Comparison of ENCODE assay signal across 38 cellular contexts in the genomic region with DNA sequence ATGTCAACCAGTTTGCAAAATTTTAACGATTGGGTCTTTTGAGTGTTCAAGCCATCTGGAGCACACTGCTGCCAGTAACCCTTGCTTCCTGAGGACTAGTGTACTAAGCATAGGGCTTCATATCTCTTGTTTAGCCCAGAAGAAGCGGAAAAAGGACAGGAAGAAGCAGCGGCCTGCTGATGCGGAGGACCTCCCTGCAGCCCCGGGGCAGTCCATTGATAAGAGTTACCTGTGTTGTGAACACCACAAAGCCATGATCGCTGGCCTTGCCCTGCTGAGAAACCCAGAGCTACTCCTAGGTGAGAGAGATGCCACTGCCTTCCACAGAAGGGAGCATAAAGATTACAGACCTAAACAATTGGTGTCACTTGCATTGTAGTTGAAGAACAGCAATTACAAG. TPM values are rescaled to one million over a fixed set of nuclear protein-coding genes. Genes with fewer than 3 reads are reported as not detected.
"Had no signal": no experiment of that assay in that cellular context is flagged by ENCODE, and none has a peak within 500 bp of the region (broad histone marks: within the 10 kb centered on the region; RNA-seq: fewer than 3 reads in every experiment).

No MANE protein-coding gene starts in this region.

- H3K27ac ChIP-seq: adrenal gland, ascending aorta, body of pancreas, brain microvascular endothelial cell, breast epithelium, cardiac muscle cell had no signal

- H3K4me1 ChIP-seq: breast epithelium had no signal

- H3K9me3 ChIP-seq: adrenal gland, ascending aorta, body of pancreas, breast epithelium had no signal

- H3K27me3 ChIP-seq: adrenal gland, ascending aorta, body of pancreas, brain microvascular endothelial cell, breast epithelium, cardiac muscle cell had no signal

- H3K4me3 ChIP-seq: adrenal gland, ascending aorta, body of pancreas, breast epithelium, cardiac muscle cell had no signal

- H3K27me3 Mint-ChIP-seq: activated naive CD4-positive, alpha-beta T cell treated with anti-CD3 and anti-CD28 coated beads, Interleukin-2, amount 10 ng/mL, durations not matched to agents 7 days and 5 days; activated naive CD4-positive, alpha-beta T cell treated with anti-CD3 and anti-CD28 coated beads, Interleukin-2, amount 50 U/mL, for 24 hours; activated naive CD8-positive, alpha-beta T cell; activated naive CD8-positive, alpha-beta T cell treated with anti-CD3 and anti-CD28 coated beads for 36 hours; activated naive CD8-positive, alpha-beta T cell treated with anti-CD3 and anti-CD28 coated beads, Interleukin-2, amount 10 ng/mL, durations not matched to agents 7 days and 5 days; activated naive CD8-positive, alpha-beta T cell treated with anti-CD3 and anti-CD28 coated beads, Interleukin-2, amount 50 U/mL, for 24 hours; brain; central memory CD8-positive, alpha-beta T cell had no signal

- FAIRE-seq: astrocyte, bronchial epithelial cell had no signal

- DNase-seq: activated effector memory CD4-positive, alpha-beta T cell treated with anti-CD3 and anti-CD28 coated beads, Interleukin-2, amount 50 U/mL, for 16 hours; activated effector memory CD4-positive, alpha-beta T cell treated with Interleukin-2 at 50 U/mL for 16 hours; activated gamma-delta T cell; activated gamma-delta T cell treated with Interleukin-2 at 50 U/mL for 16 hours; activated naive CD4-positive, alpha-beta T cell; activated naive CD4-positive, alpha-beta T cell treated with anti-CD3 and anti-CD28 coated beads for 36 hours; activated naive CD4-positive, alpha-beta T cell treated with anti-CD3 and anti-CD28 coated beads, Interleukin-2, amount 10 ng/mL, durations not matched to agents 7 days and 5 days; activated naive CD4-positive, alpha-beta T cell treated with anti-CD3 and anti-CD28 coated beads, Interleukin-2, amount 50 U/mL, for 16 hours; activated naive CD4-positive, alpha-beta T cell treated with Interleukin-2 at 50 U/mL for 16 hours; activated naive CD8-positive, alpha-beta T cell treated with anti-CD3 and anti-CD28 coated beads for 36 hours; activated naive CD8-positive, alpha-beta T cell treated with anti-CD3 and anti-CD28 coated beads, Interleukin-2, amount 10 ng/mL, durations not matched to agents 7 days and 5 days; activated naive CD8-positive, alpha-beta T cell treated with anti-CD3 and anti-CD28 coated beads, Interleukin-2, amount 50 U/mL, for 24 hours; activated T-cell treated with anti-CD3 and anti-CD28 coated beads for 4 hours; activated T-cell treated with anti-CD3 and anti-CD28 coated beads, Interleukin-2, amount 50 U/mL, for 1 hour; activated T-cell treated with anti-CD3 and anti-CD28 coated beads, Interleukin-2, amount 50 U/mL, for 4 hours; activated T-cell treated with anti-CD3 and anti-CD28 coated beads, Interleukin-2, amount 50 U/mL, for 72 hours; adrenal gland; amniotic stem cell; amygdala; anterior cingulate cortex; aorta; body of pancreas; brain microvascular endothelial cell; caudate nucleus; central memory CD4-positive, alpha-beta T cell; cerebellar nuclear complex had no signal

- H3K9me3 Mint-ChIP-seq: activated naive CD4-positive, alpha-beta T cell treated with anti-CD3 and anti-CD28 coated beads for 36 hours; activated naive CD4-positive, alpha-beta T cell treated with anti-CD3 and anti-CD28 coated beads, Interleukin-2, amount 10 ng/mL, durations not matched to agents 7 days and 5 days; activated naive CD8-positive, alpha-beta T cell treated with anti-CD3 and anti-CD28 coated beads for 36 hours; activated naive CD8-positive, alpha-beta T cell treated with anti-CD3 and anti-CD28 coated beads, Interleukin-2, amount 10 ng/mL, durations not matched to agents 7 days and 5 days; activated naive CD8-positive, alpha-beta T cell treated with anti-CD3 and anti-CD28 coated beads, Interleukin-2, amount 50 U/mL, for 24 hours; activated T-cell treated with anti-CD3 and anti-CD28 coated beads, Interleukin-2, amount 50 U/mL, for 4 hours; activated T-cell treated with anti-CD3 and anti-CD28 coated beads, Interleukin-2, amount 50 U/mL, for 72 hours; activated T-helper 1 cell treated with anti-CD3 and anti-CD28 coated beads, Interleukin-12 subunit alpha, Interleukin-12 subunit beta, Interleukin-2, Interleukin-4 antibody, amounts not matched to agents 30 ng/mL and 10 ng/mL and 1 ng/mL, durations not matched to agents 14 hours and 24 hours and 36 hours; activated T-helper 2 cell treated with anti-CD3 and anti-CD28 coated beads, Interferon-gamma antibody, Interleukin-2, Interleukin-4, amounts not matched to agents 10 μg/mL and 5 μg/mL and 100 μg/mL, durations not matched to agents 14 hours and 24 hours and 36 hours; brain; central memory CD8-positive, alpha-beta T cell had no signal

- H3K4me3 Mint-ChIP-seq: activated naive CD4-positive, alpha-beta T cell treated with anti-CD3 and anti-CD28 coated beads for 36 hours; activated naive CD4-positive, alpha-beta T cell treated with anti-CD3 and anti-CD28 coated beads, Interleukin-2, amount 10 ng/mL, durations not matched to agents 7 days and 5 days; activated naive CD4-positive, alpha-beta T cell treated with anti-CD3 and anti-CD28 coated beads, Interleukin-2, amount 50 U/mL, for 24 hours; activated naive CD8-positive, alpha-beta T cell; activated naive CD8-positive, alpha-beta T cell treated with anti-CD3 and anti-CD28 coated beads for 36 hours; activated naive CD8-positive, alpha-beta T cell treated with anti-CD3 and anti-CD28 coated beads, Interleukin-2, amount 10 ng/mL, durations not matched to agents 7 days and 5 days; activated naive CD8-positive, alpha-beta T cell treated with anti-CD3 and anti-CD28 coated beads, Interleukin-2, amount 50 U/mL, for 24 hours; activated T-cell treated with anti-CD3 and anti-CD28 coated beads, Interleukin-2, amount 50 U/mL, for 4 hours; activated T-cell treated with anti-CD3 and anti-CD28 coated beads, Interleukin-2, amount 50 U/mL, for 72 hours; activated T-helper 1 cell treated with anti-CD3 and anti-CD28 coated beads, Interleukin-12 subunit alpha, Interleukin-12 subunit beta, Interleukin-2, Interleukin-4 antibody, amounts not matched to agents 30 ng/mL and 10 ng/mL and 1 ng/mL, durations not matched to agents 14 hours and 24 hours and 36 hours; brain; central memory CD8-positive, alpha-beta T cell had no signal

- ATAC-seq: activated naive CD4-positive, alpha-beta T cell treated with anti-CD3 and anti-CD28 coated beads, Interleukin-2, amount 50 U/mL, for 72 hours; activated naive CD8-positive, alpha-beta T cell treated with anti-CD3 and anti-CD28 coated beads, Interleukin-2, amount 50 U/mL, for 24 hours; activated T-cell treated with anti-CD3 and anti-CD28 coated beads, Interleukin-2, amount 50 U/mL, for 4 hours; activated T-cell treated with anti-CD3 and anti-CD28 coated beads, Interleukin-2, amount 50 U/mL, for 72 hours; body of pancreas had no signal

- H3K27ac Mint-ChIP-seq: activated naive CD4-positive, alpha-beta T cell treated with anti-CD3 and anti-CD28 coated beads for 36 hours; activated naive CD4-positive, alpha-beta T cell treated with anti-CD3 and anti-CD28 coated beads, Interleukin-2, amount 10 ng/mL, durations not matched to agents 7 days and 5 days; activated naive CD4-positive, alpha-beta T cell treated with anti-CD3 and anti-CD28 coated beads, Interleukin-2, amount 50 U/mL, for 24 hours; activated naive CD8-positive, alpha-beta T cell; activated naive CD8-positive, alpha-beta T cell treated with anti-CD3 and anti-CD28 coated beads for 36 hours; activated naive CD8-positive, alpha-beta T cell treated with anti-CD3 and anti-CD28 coated beads, Interleukin-2, amount 10 ng/mL, durations not matched to agents 7 days and 5 days; activated naive CD8-positive, alpha-beta T cell treated with anti-CD3 and anti-CD28 coated beads, Interleukin-2, amount 50 U/mL, for 24 hours; activated T-helper 1 cell treated with anti-CD3 and anti-CD28 coated beads, Interleukin-12 subunit alpha, Interleukin-12 subunit beta, Interleukin-2, Interleukin-4 antibody, amounts not matched to agents 30 ng/mL and 10 ng/mL and 1 ng/mL, durations not matched to agents 14 hours and 24 hours and 36 hours; brain had no signal

RNA-seq across cellular contexts. Expression of gene DNM3, which starts 51.0 kb away (rescaled TPM):
- polyA plus RNA-seq: cardiac muscle cell had no signal
